Comparison of ENCODE assay signal across 17 cellular contexts in genomic region chr12:68224613-68225285, GRCh38. TPM values are rescaled to one million over a fixed set of nuclear protein-coding genes. Genes with fewer than 3 reads are reported as not detected.
DNase-seq lines count a peak whose midpoint lies in the region; ATAC-seq and TF ChIP-seq lines count a peak whose summit lies in the region.
"Had no signal": no experiment of that assay in that cellular context is flagged by ENCODE, and none has a peak within 500 bp of the region (broad histone marks: within the 10 kb centered on the region; RNA-seq: fewer than 3 reads in every experiment).

No MANE protein-coding gene starts in this region.

- DNase-seq in GM04503 (ENCODE audit: low read depth) (peak; percentile 30), PC-3 (peak; percentile 85), choroid plexus epithelial cell (ENCODE audit: low read depth) (peak; percentile 84), osteoblast (ENCODE audit: insufficient read length, low spot score, missing footprints) (no peak), Right ventricle myocardium superior (no peak), NCI-H1092 (lab: John Stamatoyannopoulos, UW) (no peak)
- DNase-seq: DMS79 treated with DMSO at 0.1 percent for 48 hours; endodermal cell; heart right ventricle; NCI-H1436 treated with DMSO at 0.1 percent for 48 hours; posterior cingulate gyrus; stimulated activated CD4-positive, alpha-beta T cell treated with anti-CD3 and anti-CD28 coated beads, Interleukin-15, amount 100 ng/mL, for 24 hours had no signal

- peak overlapping the region; percentile 48; the same call in 1 of the 2 replicates for H3K9ac ChIP-seq in PC-3 (ENCODE audit: low read length)
- H3K9ac ChIP-seq: KMS-11 had no signal

- H3K27ac ChIP-seq in PC-3 (ENCODE audit: low read length) = peak overlapping the region; percentile 63
- H3K27ac ChIP-seq in osteoblast (ENCODE audit: low read depth, low read length) = peak overlapping the region; percentile 89
- H3K27ac ChIP-seq: heart right ventricle, KMS-11, vagina had no signal

- H3K9me3 ChIP-seq in PC-3 (ENCODE audit: low read length) = no peaks in the 10 kb centered on the region
- H3K9me3 ChIP-seq in osteoblast (ENCODE audit: low read depth, low read length) = no peaks in the 10 kb centered on the region
- H3K9me3 ChIP-seq: heart right ventricle, vagina had no signal

- intact Hi-C loops in PC-3 (cut with micrococcal nuclease) (loop anchor here (10.0 kb wide), 1 partner anchor 450 kb away; no protein-coding TSS in a partner anchor), Right ventricle myocardium superior (cut with DNase I) (loop anchor here (10.0 kb wide), 1 partner anchor 460 kb away; the partner anchor contains the start of gene NUP107)

- POLR2A ChIA-PET in PC-3 (lab: Charles Lee; ENCODE audit: unreplicated experiment) = interaction anchor here (0.6 kb wide), 1 partner anchor 178 kb away, joined by 3 read pairs; no protein-coding TSS in a partner anchor

- H3K4me1 ChIP-seq in PC-3 (ENCODE audit: insufficient read depth, low read length) = peaks cover 25% of the 10 kb centered on the region
- peaks cover 40% of the 10 kb centered on the region for H3K4me1 ChIP-seq in osteoblast (ENCODE audit: insufficient read depth, low read length)
- H3K4me1 ChIP-seq: vagina had no signal

- CTCF ChIA-PET in PC-3 (lab: Charles Lee) = interaction anchor here (0.8 to 1.0 kb wide), 3 partner anchors 35 to 92 kb away, joined by 3 to 4 read pairs (median 3); no protein-coding TSS in a partner anchor

- peak; percentile 72 for ATAC-seq in PC-3
- ATAC-seq in HG03039 (IDR thresholded peaks at IDR 0.05; ENCODE audit: unreplicated experiment) = no peak
- ATAC-seq in Right ventricle myocardium superior (ENCODE audit: poor library complexity) = no peak
- ATAC-seq: heart right ventricle had no signal

- H4K20me1 ChIP-seq in PC-3 (ENCODE audit: low read length) (no peaks in the 10 kb centered on the region), osteoblast (ENCODE audit: insufficient read depth, low read length) (no peaks in the 10 kb centered on the region)

- H3K36me3 ChIP-seq in PC-3 (ENCODE audit: low read depth, low read length) = no peaks in the 10 kb centered on the region
- no peaks in the 10 kb centered on the region for H3K36me3 ChIP-seq in osteoblast (ENCODE audit: insufficient read depth, low read length)
- H3K36me3 ChIP-seq: heart right ventricle, vagina had no signal

- no peaks in the 10 kb centered on the region for H3F3A ChIP-seq in PC-3 (ENCODE audit: low read length, unreplicated experiment)

- H3K9me2 ChIP-seq in PC-3 (replicated peaks; ENCODE audit: low read length) = no peaks in the 10 kb centered on the region

- H3K4me2 ChIP-seq in PC-3 (ENCODE audit: low read length) (peak overlapping the region; percentile 46), osteoblast (ENCODE audit: insufficient read depth, low read length) (peak overlapping the region; percentile 67)
- H3K4me2 ChIP-seq: KMS-11 had no signal

- no peaks in the 10 kb centered on the region for H3K27me3 ChIP-seq in PC-3 (ENCODE audit: low read length)
- no peaks in the 10 kb centered on the region for H3K27me3 ChIP-seq in osteoblast (ENCODE audit: insufficient read depth, low read length)
- H3K27me3 ChIP-seq: heart right ventricle, vagina had no signal

- no TSS peak for BruUV-seq in PC-3 (replicated peaks; lab: Mats Ljungman, UMichigan)

- H2AFZ ChIP-seq in PC-3 (ENCODE audit: low read length) (no peak overlapping the region), osteoblast (ENCODE audit: low read length) (no peak overlapping the region)

- H3K79me2 ChIP-seq in PC-3 (ENCODE audit: low read length) (no peaks in the 10 kb centered on the region), osteoblast (ENCODE audit: insufficient read depth, low read length) (no peaks in the 10 kb centered on the region)

- H3K4me3 ChIP-seq in PC-3 (ENCODE audit: low read length) = no peak overlapping the region
- no peak overlapping the region for H3K4me3 ChIP-seq in choroid plexus epithelial cell (ENCODE audit: low read depth, low read length)
- no peak overlapping the region for H3K4me3 ChIP-seq in osteoblast (ENCODE audit: insufficient read depth, low read length)
- H3K4me3 ChIP-seq: heart right ventricle, vagina had no signal

- TF ChIP-seq CTCF in PC-3 (conservative IDR thresholded peaks at IDR 0.05; ENCODE audit: low read depth, low read length) = no peak
- no peak for TF ChIP-seq CTCF in choroid plexus epithelial cell (conservative IDR thresholded peaks at IDR 0.05; ENCODE audit: low read depth, low read length)
- no peak for TF ChIP-seq CTCF in osteoblast (IDR thresholded peaks at IDR 0.05; ENCODE audit: extremely low read depth, low read depth, low read length)

RNA-seq across cellular contexts. Expression of gene IL26, which starts 0.9 kb away (rescaled TPM):
- total RNA-seq in PC-3 (2014; rRNA removed) (not detected in 2 replicates), osteoblast (2.4 and 3.6 TPM in 2 replicates), Right ventricle myocardium superior (not detected)
- total RNA-seq: endodermal cell, heart right ventricle, kidney epithelial cell, vagina had no signal

RNA-seq across cellular contexts. Expression of gene IL22, which starts 28.7 kb away (rescaled TPM):
- total RNA-seq in PC-3 (2014; rRNA removed) = not detected in 2 replicates
- not detected in 2 replicates for total RNA-seq in osteoblast
- not detected for total RNA-seq in Right ventricle myocardium superior
- total RNA-seq: endodermal cell, heart right ventricle, kidney epithelial cell, mononuclear cell, vagina had no signal

Comparison
In these comparisons a context has a peak if more than half of its experiments do, and no peak if none do; other contexts are left out.
1. DNase-seq: peak in GM04503 (single experiment), PC-3 (single experiment) and choroid plexus epithelial cell (single experiment); none in osteoblast (single experiment), Right ventricle myocardium superior (single experiment) and NCI-H1092 (single experiment).